In genomic region chr10:104324931-104325330, GRCh38 we compare ENCODE assay signal across 11 cellular contexts. TPM values are rescaled to one million over a fixed set of nuclear protein-coding genes. Genes with fewer than 3 reads are reported as not detected.
DNase-seq lines count a peak whose midpoint lies in the region; ATAC-seq and TF ChIP-seq lines count a peak whose summit lies in the region.
"Had no signal": no experiment of that assay in that cellular context is flagged by ENCODE, and none has a peak within 500 bp of the region (broad histone marks: within the 10 kb centered on the region; RNA-seq: fewer than 3 reads in every experiment).

No MANE protein-coding gene starts in this region.

- DNase-seq in heart left ventricle (no peak), Right ventricle myocardium superior (no peak), adrenal gland (no peak), upper lobe of right lung (no peak), NCI-H2107 (lab: John Stamatoyannopoulos, UW) (no peak), NCI-H2029 treated with DMSO at 0.1 percent for 48 hours (lab: John Stamatoyannopoulos, UW) (no peak)
- DNase-seq in naive thymus-derived CD4-positive, alpha-beta T cell: no peak
- DNase-seq: IMR-90; NCI-H2029; stimulated activated CD4-positive, alpha-beta T cell treated with anti-CD3 and anti-CD28 coated beads, Interleukin-12 subunit alpha, Interleukin-12 subunit beta, amount 100 ng/mL, for 4 hours had no signal

- peak overlapping the region in 1 of 12 donors; percentile 15 for H3K4me3 ChIP-seq in heart left ventricle
- no peak overlapping the region for H3K4me3 ChIP-seq in adrenal gland
- H3K4me3 ChIP-seq in naive thymus-derived CD4-positive, alpha-beta T cell (ENCODE audit: low read length): no peak overlapping the region
- no peak overlapping the region for H3K4me3 ChIP-seq in upper lobe of right lung

- peak overlapping the region; percentile 71 to 96 (median 91) for H3K27ac Mint-ChIP-seq in naive thymus-derived CD4-positive, alpha-beta T cell

- H3K9me3 ChIP-seq in heart left ventricle (no peaks in the 10 kb centered on the region), adrenal gland (replicated peaks in 1 of 3) (no peaks in the 10 kb centered on the region), upper lobe of right lung (no peaks in the 10 kb centered on the region)
- no peaks in the 10 kb centered on the region for H3K9me3 ChIP-seq in naive thymus-derived CD4-positive, alpha-beta T cell (ENCODE audit: control insufficient read depth in 2 of 3, low read length in 3 of 3)

- H3K27me3 Mint-ChIP-seq in naive thymus-derived CD4-positive, alpha-beta T cell: no peaks in the 10 kb centered on the region

- H3K4me1 Mint-ChIP-seq in naive thymus-derived CD4-positive, alpha-beta T cell: peaks cover 88 to 100% (median 99%) of the 10 kb centered on the region in 7 donors

- no peak for TF ChIP-seq POLR2A in heart left ventricle (IDR thresholded peaks at IDR 0.05)
- TF ChIP-seq POLR2A in adrenal gland (IDR thresholded peaks at IDR 0.05): no peak

- ATAC-seq in heart left ventricle (no peak), Right ventricle myocardium superior (ENCODE audit: poor library complexity) (no peak), upper lobe of right lung (no peak), GM21528 (IDR thresholded peaks at IDR 0.05; ENCODE audit: low FRiP score, unreplicated experiment) (no peak)
- ATAC-seq in naive thymus-derived CD4-positive, alpha-beta T cell: no peak

- H3K9me3 Mint-ChIP-seq in naive thymus-derived CD4-positive, alpha-beta T cell: peaks cover 0 to 4% (median 0%) of the 10 kb centered on the region in 11 donors

- H3K36me3 ChIP-seq in heart left ventricle: peaks cover 0 to 10% (median 0%) of the 10 kb centered on the region in 9 donors
- H3K36me3 ChIP-seq in adrenal gland (replicated peaks in 1 of 2): no peaks in the 10 kb centered on the region
- H3K36me3 ChIP-seq in naive thymus-derived CD4-positive, alpha-beta T cell (ENCODE audit: control insufficient read depth in 2 of 3, insufficient read depth in 3 of 3, low read length in 3 of 3): no peaks in the 10 kb centered on the region
- H3K36me3 ChIP-seq in upper lobe of right lung: no peaks in the 10 kb centered on the region

- CTCF ChIA-PET in naive thymus-derived CD4-positive, alpha-beta T cell (lab: Charles Lee): interaction anchor here (1.0 kb wide), 1 partner anchor 19 kb away, joined by 3 read pairs; no protein-coding TSS in a partner anchor

- 90 to 94% (median 94%) methylated on average over 10 of the region's 10 CpGs for WGBS in heart left ventricle, 4 donors
- 91 to 95% (median 95%) methylated on average over 10 of the region's 10 CpGs for WGBS in adrenal gland, 4 donors

- H3K4me1 ChIP-seq in heart left ventricle (peaks cover 62 to 100% (median 100%) of the 10 kb centered on the region in 12 donors), adrenal gland (replicated peaks in 1 of 2) (peaks cover 41 to 91% of the 10 kb centered on the region in 2 donors), upper lobe of right lung (peaks cover 100% of the 10 kb centered on the region)
- H3K4me1 ChIP-seq in naive thymus-derived CD4-positive, alpha-beta T cell (ENCODE audit: control insufficient read depth in 2 of 2, insufficient read depth in 2 of 2, low read length in 2 of 2): peaks cover 79 to 98% of the 10 kb centered on the region in 2 donors

- POLR2A ChIA-PET in naive thymus-derived CD4-positive, alpha-beta T cell (lab: Charles Lee): interaction anchor here (1.5 to 4.3 kb wide), 3 partner anchors 13 to 17 kb away, joined by 5 to 38 read pairs (median 9); partner anchors contain the start of gene ITPRIP

- peak overlapping the region; percentile 58 to 93 (median 80) for H3K4me3 Mint-ChIP-seq in naive thymus-derived CD4-positive, alpha-beta T cell

- H3K27ac ChIP-seq in heart left ventricle (peak overlapping the region; percentile 89 to 100 (median 99)), adrenal gland (peak overlapping the region; percentile 11 to 88 (median 49)), upper lobe of right lung (peak overlapping the region; percentile 91)
- no peak overlapping the region for H3K27ac ChIP-seq in naive thymus-derived CD4-positive, alpha-beta T cell (ENCODE audit: low read depth, low read length)

- intact Hi-C loops in heart left ventricle (cut with DNase I): no loop called here
- intact Hi-C loops in Right ventricle myocardium superior (cut with DNase I): no loop called here
- intact Hi-C loops in adrenal gland (cut with DNase I): no loop called here
- intact Hi-C loops in naive thymus-derived CD4-positive, alpha-beta T cell (cut with micrococcal nuclease): loop anchor here (5.0 kb wide), 2 partner anchors 203 to 408 kb away; partner anchors contain the start of genes SFR1 (in 1 of the 2) and STN1 (in 1 of the 2)
- intact Hi-C loops in upper lobe of right lung (cut with DNase I): no loop called here

- TF ChIP-seq CTCF in heart left ventricle (IDR thresholded peaks at IDR 0.05) (no peak), adrenal gland (IDR thresholded peaks at IDR 0.05) (no peak), upper lobe of right lung (IDR thresholded peaks at IDR 0.05) (no peak)

- peaks cover 0 to 17% (median 4%) of the 10 kb centered on the region in 5 donors for H3K36me3 Mint-ChIP-seq in naive thymus-derived CD4-positive, alpha-beta T cell

- H3K27me3 ChIP-seq in heart left ventricle (no peaks in the 10 kb centered on the region), adrenal gland (no peaks in the 10 kb centered on the region), upper lobe of right lung (no peaks in the 10 kb centered on the region)
- H3K27me3 ChIP-seq in naive thymus-derived CD4-positive, alpha-beta T cell (ENCODE audit: control insufficient read depth in 2 of 2, insufficient read depth in 2 of 2, low read length in 2 of 2): no peaks in the 10 kb centered on the region

RNA-seq across cellular contexts. Expression of gene ITPRIP, which starts 13.3 kb away (rescaled TPM):
- total RNA-seq in heart left ventricle: 10 to 100 TPM; 18.4 to 90.2 (median 27.7) TPM
- polyA plus RNA-seq in heart left ventricle: 10 to 100 TPM; 19.3 to 70.0 TPM
- total RNA-seq in Right ventricle myocardium superior: 29.1 TPM
- 10 to 100 TPM; 18.3 to 27.0 (median 21.9) TPM for total RNA-seq in adrenal gland
- polyA plus RNA-seq in adrenal gland: 10 to 100 TPM; 11.4 to 13.1 (median 12.1) TPM
- total RNA-seq in naive thymus-derived CD4-positive, alpha-beta T cell: 100 to 1,000 TPM in 1 of 5 experiments, 10 to 100 TPM in 4; 20.0 to 129 (median 27.8) TPM
- 10 to 100 TPM; 17.8 to 18.0 TPM for polyA plus RNA-seq in naive thymus-derived CD4-positive, alpha-beta T cell
- total RNA-seq in upper lobe of right lung: 34.4 TPM

RNA-seq across cellular contexts. Expression of gene CFAP58, which starts 28.7 kb away (rescaled TPM):
- 1 to 10 TPM; 1.2 to 4.9 (median 3.2) TPM for total RNA-seq in heart left ventricle
- 1 to 10 TPM in 1 of 2 donors, under 1 TPM in 1; 0.62 to 2.2 TPM for polyA plus RNA-seq in heart left ventricle
- total RNA-seq in Right ventricle myocardium superior: 2.2 TPM
- total RNA-seq in adrenal gland: 1 to 10 TPM in 2 of 8 donors, under 1 TPM in 6; 0.11 to 2.9 (median 0.67) TPM
- polyA plus RNA-seq in adrenal gland: 1 to 10 TPM in 2 of 3 donors, under 1 TPM in 1; 0.42 to 1.3 (median 1.1) TPM
- total RNA-seq in naive thymus-derived CD4-positive, alpha-beta T cell: under 1 TPM in 1 of 5 experiments, not detected in 4; 0.17 TPM
- polyA plus RNA-seq in naive thymus-derived CD4-positive, alpha-beta T cell: not detected
- 0.14 TPM for total RNA-seq in upper lobe of right lung

RNA-seq across cellular contexts. Expression of gene GSTO2, which starts 55.9 kb away (rescaled TPM):
- 1 to 10 TPM in 2 of 9 donors, under 1 TPM in 7; 0.59 to 1.9 (median 0.94) TPM for total RNA-seq in heart left ventricle
- under 1 TPM; 0.46 to 0.61 TPM for polyA plus RNA-seq in heart left ventricle
- 1.0 TPM for total RNA-seq in Right ventricle myocardium superior
- total RNA-seq in adrenal gland: 1 to 10 TPM; 3.7 to 8.2 (median 6.2) TPM
- polyA plus RNA-seq in adrenal gland: 10 to 100 TPM in 1 of 3 donors, 1 to 10 TPM in 2; 6.5 to 13.6 (median 7.9) TPM
- total RNA-seq in naive thymus-derived CD4-positive, alpha-beta T cell: 1 to 10 TPM; 1.1 to 2.5 (median 1.4) TPM
- polyA plus RNA-seq in naive thymus-derived CD4-positive, alpha-beta T cell: 1 to 10 TPM; 1.0 to 1.3 TPM
- 9.1 TPM for total RNA-seq in upper lobe of right lung

Comparison
In these comparisons a context has a peak if more than half of its experiments do, and no peak if none do; other contexts are left out.
1. intact Hi-C loops: an anchor here in naive thymus-derived CD4-positive, alpha-beta T cell (5.0 kb wide); none called in heart left ventricle, Right ventricle myocardium superior, adrenal gland and upper lobe of right lung.